ENCODE assay signal across 1 cellular context in the genomic region with DNA sequence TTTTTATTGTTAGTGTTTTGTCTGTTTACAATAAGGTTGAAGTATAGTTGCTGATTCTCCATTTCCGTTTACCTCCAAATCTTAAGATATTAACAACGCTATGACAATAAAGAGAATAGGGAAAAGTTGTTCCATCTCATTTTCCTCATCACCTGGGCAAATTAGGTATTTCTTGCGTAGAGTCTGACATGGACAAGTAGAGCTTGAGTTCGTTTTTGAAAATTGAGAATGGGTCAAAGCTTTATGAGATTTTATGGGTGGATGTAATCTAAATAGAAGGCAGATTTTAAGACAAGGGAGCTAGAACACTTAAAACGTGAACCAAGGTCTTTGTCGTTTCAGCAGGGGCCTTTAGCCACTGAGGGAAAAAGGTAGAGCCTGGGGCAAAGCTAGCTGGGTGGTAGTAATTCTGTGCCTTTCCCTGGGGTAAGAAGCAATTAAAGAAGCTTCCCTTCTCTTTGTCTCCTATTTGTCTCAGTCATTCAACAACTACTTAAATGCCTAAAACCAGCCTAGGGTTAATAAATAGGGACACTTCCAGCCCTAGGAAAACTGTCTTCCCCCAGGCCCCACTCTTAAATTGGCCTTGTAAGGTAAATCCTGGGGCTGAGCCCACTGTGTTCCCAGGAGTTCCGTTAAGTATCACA.
TF ChIP-seq lines count a peak whose summit lies in the region.

No MANE protein-coding gene starts in this region.

TF ChIP-seq in GM23338, 12 proteins besides CTCF, POLR2A, EP300 and RAD21 (continued from another document):
- TF ChIP-seq, protein P1, sequence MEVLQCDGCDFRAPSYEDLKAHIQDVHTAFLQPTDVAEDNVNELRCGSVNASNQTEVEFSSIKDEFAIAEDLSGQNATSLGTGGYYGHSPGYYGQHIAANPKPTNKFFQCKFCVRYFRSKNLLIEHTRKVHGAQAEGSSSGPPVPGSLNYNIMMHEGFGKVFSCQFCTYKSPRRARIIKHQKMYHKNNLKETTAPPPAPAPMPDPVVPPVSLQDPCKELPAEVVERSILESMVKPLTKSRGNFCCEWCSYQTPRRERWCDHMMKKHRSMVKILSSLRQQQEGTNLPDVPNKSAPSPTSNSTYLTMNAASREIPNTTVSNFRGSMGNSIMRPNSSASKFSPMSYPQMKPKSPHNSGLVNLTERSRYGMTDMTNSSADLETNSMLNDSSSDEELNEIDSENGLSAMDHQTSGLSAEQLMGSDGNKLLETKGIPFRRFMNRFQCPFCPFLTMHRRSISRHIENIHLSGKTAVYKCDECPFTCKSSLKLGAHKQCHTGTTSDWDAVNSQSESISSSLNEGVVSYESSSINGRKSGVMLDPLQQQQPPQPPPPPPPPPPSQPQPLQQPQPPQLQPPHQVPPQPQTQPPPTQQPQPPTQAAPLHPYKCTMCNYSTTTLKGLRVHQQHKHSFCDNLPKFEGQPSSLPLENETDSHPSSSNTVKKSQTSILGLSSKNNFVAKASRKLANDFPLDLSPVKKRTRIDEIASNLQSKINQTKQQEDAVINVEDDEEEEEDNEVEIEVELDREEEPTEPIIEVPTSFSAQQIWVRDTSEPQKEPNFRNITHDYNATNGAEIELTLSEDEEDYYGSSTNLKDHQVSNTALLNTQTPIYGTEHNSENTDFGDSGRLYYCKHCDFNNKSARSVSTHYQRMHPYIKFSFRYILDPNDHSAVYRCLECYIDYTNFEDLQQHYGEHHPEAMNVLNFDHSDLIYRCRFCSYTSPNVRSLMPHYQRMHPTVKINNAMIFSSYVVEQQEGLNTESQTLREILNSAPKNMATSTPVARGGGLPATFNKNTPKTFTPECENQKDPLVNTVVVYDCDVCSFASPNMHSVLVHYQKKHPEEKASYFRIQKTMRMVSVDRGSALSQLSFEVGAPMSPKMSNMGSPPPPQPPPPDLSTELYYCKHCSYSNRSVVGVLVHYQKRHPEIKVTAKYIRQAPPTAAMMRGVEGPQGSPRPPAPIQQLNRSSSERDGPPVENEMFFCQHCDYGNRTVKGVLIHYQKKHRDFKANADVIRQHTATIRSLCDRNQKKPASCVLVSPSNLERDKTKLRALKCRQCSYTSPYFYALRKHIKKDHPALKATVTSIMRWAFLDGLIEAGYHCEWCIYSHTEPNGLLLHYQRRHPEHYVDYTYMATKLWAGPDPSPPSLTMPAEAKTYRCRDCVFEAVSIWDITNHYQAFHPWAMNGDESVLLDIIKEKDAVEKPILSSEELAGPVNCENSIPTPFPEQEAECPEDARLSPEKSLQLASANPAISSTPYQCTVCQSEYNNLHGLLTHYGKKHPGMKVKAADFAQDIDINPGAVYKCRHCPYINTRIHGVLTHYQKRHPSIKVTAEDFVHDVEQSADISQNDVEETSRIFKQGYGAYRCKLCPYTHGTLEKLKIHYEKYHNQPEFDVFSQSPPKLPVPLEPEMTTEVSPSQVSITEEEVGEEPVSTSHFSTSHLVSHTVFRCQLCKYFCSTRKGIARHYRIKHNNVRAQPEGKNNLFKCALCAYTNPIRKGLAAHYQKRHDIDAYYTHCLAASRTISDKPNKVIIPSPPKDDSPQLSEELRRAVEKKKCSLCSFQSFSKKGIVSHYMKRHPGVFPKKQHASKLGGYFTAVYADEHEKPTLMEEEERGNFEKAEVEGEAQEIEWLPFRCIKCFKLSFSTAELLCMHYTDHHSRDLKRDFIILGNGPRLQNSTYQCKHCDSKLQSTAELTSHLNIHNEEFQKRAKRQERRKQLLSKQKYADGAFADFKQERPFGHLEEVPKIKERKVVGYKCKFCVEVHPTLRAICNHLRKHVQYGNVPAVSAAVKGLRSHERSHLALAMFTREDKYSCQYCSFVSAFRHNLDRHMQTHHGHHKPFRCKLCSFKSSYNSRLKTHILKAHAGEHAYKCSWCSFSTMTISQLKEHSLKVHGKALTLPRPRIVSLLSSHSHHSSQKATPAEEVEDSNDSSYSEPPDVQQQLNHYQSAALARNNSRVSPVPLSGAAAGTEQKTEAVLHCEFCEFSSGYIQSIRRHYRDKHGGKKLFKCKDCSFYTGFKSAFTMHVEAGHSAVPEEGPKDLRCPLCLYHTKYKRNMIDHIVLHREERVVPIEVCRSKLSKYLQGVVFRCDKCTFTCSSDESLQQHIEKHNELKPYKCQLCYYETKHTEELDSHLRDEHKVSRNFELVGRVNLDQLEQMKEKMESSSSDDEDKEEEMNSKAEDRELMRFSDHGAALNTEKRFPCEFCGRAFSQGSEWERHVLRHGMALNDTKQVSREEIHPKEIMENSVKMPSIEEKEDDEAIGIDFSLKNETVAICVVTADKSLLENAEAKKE (CRISPR knock-in tag; IDR thresholded peaks at IDR 0.05) = no peak
- TF ChIP-seq, protein P2, sequence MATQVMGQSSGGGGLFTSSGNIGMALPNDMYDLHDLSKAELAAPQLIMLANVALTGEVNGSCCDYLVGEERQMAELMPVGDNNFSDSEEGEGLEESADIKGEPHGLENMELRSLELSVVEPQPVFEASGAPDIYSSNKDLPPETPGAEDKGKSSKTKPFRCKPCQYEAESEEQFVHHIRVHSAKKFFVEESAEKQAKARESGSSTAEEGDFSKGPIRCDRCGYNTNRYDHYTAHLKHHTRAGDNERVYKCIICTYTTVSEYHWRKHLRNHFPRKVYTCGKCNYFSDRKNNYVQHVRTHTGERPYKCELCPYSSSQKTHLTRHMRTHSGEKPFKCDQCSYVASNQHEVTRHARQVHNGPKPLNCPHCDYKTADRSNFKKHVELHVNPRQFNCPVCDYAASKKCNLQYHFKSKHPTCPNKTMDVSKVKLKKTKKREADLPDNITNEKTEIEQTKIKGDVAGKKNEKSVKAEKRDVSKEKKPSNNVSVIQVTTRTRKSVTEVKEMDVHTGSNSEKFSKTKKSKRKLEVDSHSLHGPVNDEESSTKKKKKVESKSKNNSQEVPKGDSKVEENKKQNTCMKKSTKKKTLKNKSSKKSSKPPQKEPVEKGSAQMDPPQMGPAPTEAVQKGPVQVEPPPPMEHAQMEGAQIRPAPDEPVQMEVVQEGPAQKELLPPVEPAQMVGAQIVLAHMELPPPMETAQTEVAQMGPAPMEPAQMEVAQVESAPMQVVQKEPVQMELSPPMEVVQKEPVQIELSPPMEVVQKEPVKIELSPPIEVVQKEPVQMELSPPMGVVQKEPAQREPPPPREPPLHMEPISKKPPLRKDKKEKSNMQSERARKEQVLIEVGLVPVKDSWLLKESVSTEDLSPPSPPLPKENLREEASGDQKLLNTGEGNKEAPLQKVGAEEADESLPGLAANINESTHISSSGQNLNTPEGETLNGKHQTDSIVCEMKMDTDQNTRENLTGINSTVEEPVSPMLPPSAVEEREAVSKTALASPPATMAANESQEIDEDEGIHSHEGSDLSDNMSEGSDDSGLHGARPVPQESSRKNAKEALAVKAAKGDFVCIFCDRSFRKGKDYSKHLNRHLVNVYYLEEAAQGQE (IDR thresholded peaks at IDR 0.05; ENCODE audit: unreplicated experiment) = no peak
- TF ChIP-seq ZNF331 (CRISPR knock-in tag; IDR thresholded peaks at IDR 0.05; ENCODE audit: low read depth) (no peak), EZH2phosphoT487 (IDR thresholded peaks at IDR 0.05; ENCODE audit: unreplicated experiment) (no peak), CREB1 (CRISPR knock-in tag; IDR thresholded peaks at IDR 0.05; ENCODE audit: low read depth) (no peak), EZH2 (IDR thresholded peaks at IDR 0.05; ENCODE audit: low read depth, unreplicated experiment) (no peak)
